ENCODE assay signal across 10 cellular contexts in genomic region chr12:120236124-120236398, GRCh38. TPM values are rescaled to one million over a fixed set of nuclear protein-coding genes. Genes with fewer than 3 reads are reported as not detected.
DNase-seq lines count a peak whose midpoint lies in the region; ATAC-seq, FAIRE-seq and TF ChIP-seq lines count a peak whose summit lies in the region.
"Had no signal": no experiment of that assay in that cellular context is flagged by ENCODE, and none has a peak within 500 bp of the region (broad histone marks: within the 10 kb centered on the region; RNA-seq: fewer than 3 reads in every experiment).

No MANE protein-coding gene starts in this region.

- H3K4me3 ChIP-seq in GM23338 (no peak overlapping the region), kidney (ENCODE audit: low read length in 2 of 2) (no peak overlapping the region), spleen (no peak overlapping the region)

- H3K27ac ChIP-seq in GM23338 (ENCODE audit: low read depth) (peak overlapping the region; percentile 90; the same call in 1 of the 2 replicates), kidney (ENCODE audit: low read depth in 2 of 2, low read length in 2 of 2) (peak overlapping the region; percentile 68 to 84), spleen (peak overlapping the region in 6 of 8 donors; percentile 81 to 92 (median 88))

- TF ChIP-seq CTCF in GM23338 (conservative IDR thresholded peaks at IDR 0.05; ENCODE audit: low read depth in 2 of 2), result no peak
- no peak for TF ChIP-seq CTCF in kidney (IDR thresholded peaks at IDR 0.05; ENCODE audit: borderline replicate concordance, extremely low read depth, insufficient read depth)
- no peak for TF ChIP-seq CTCF in spleen (IDR thresholded peaks at IDR 0.05 in 8 of 11, conservative IDR thresholded peaks at IDR 0.05 in 3 of 11)

- peaks cover 24% of the 10 kb centered on the region for H3F3A ChIP-seq in GM23338 (replicated peaks; ENCODE audit: low read depth)

- no peaks in the 10 kb centered on the region for H3K9me2 ChIP-seq in GM23338 (ENCODE audit: insufficient read depth)

- no peak for ATAC-seq in GM23338
- no peak for ATAC-seq in activated T-helper 17 cell treated with anti-CD3 and anti-CD28 coated beads, Interleukin-2, amount 50 U/mL, for 72 hours (replicated peaks)
- ATAC-seq in GM18907 (IDR thresholded peaks at IDR 0.05; ENCODE audit: unreplicated experiment), result no peak
- no peak for ATAC-seq in HG03135 (IDR thresholded peaks at IDR 0.05; ENCODE audit: unreplicated experiment)

- TF ChIP-seq POLR2A in spleen (IDR thresholded peaks at IDR 0.05), result no peak

- peaks cover 4% of the 10 kb centered on the region; the same call in 2 of the 3 replicates for H3K36me3 Mint-ChIP-seq in GM23338 (ENCODE audit: low read depth)
- H3K36me3 Mint-ChIP-seq in activated T-helper 17 cell treated with anti-CD3 and anti-CD28 coated beads, Interleukin-2, amount 50 U/mL, for 72 hours (ENCODE audit: low read depth), result no peaks in the 10 kb centered on the region

- no peaks in the 10 kb centered on the region for H3K9me3 Mint-ChIP-seq in GM23338
- H3K9me3 Mint-ChIP-seq in activated T-helper 17 cell treated with anti-CD3 and anti-CD28 coated beads, Interleukin-2, amount 50 U/mL, for 72 hours, result no peaks in the 10 kb centered on the region

- H3K4me1 Mint-ChIP-seq in GM23338, result peaks cover 72% of the 10 kb centered on the region
- peaks cover 40% of the 10 kb centered on the region for H3K4me1 Mint-ChIP-seq in activated T-helper 17 cell treated with anti-CD3 and anti-CD28 coated beads, Interleukin-2, amount 50 U/mL, for 72 hours

- FAIRE-seq in kidney (lab: Jason Lieb, UNC), result no peak

- no peak overlapping the region for H2AFZ ChIP-seq in GM23338

- no peak overlapping the region for H3K9ac ChIP-seq in kidney (ENCODE audit: low read length in 2 of 2)

- no peak overlapping the region for H3K4me3 Mint-ChIP-seq in GM23338
- H3K4me3 Mint-ChIP-seq in activated T-helper 17 cell treated with anti-CD3 and anti-CD28 coated beads, Interleukin-2, amount 50 U/mL, for 72 hours, result no peak overlapping the region

- peaks cover 14% of the 10 kb centered on the region for H4K20me1 ChIP-seq in GM23338 (replicated peaks; ENCODE audit: insufficient read depth)

- H3K27ac Mint-ChIP-seq in GM23338, result no peak overlapping the region; the same call in 1 of the 2 replicates
- H3K27ac Mint-ChIP-seq in activated T-helper 17 cell treated with anti-CD3 and anti-CD28 coated beads, Interleukin-2, amount 50 U/mL, for 72 hours, result peak overlapping the region; percentile 75

- H3K36me3 ChIP-seq in GM23338 (ENCODE audit: insufficient read depth) (no peaks in the 10 kb centered on the region; the same call in 1 of the 2 replicates), kidney (ENCODE audit: control insufficient read depth in 1 of 2, insufficient read depth in 2 of 2, low read length in 2 of 2) (no peaks in the 10 kb centered on the region), spleen (peaks cover 0 to 7% (median 0%) of the 10 kb centered on the region in 6 donors)

- H3K4me1 ChIP-seq in GM23338 (ENCODE audit: insufficient read depth) (peaks cover 54% of the 10 kb centered on the region), kidney (ENCODE audit: control insufficient read depth in 1 of 2, insufficient read depth in 1 of 2, low read depth in 1 of 2, low read length in 2 of 2) (peaks cover 59 to 74% of the 10 kb centered on the region in 2 donors), spleen (peaks cover 89 to 100% (median 100%) of the 10 kb centered on the region in 6 donors)

- H3K27me3 Mint-ChIP-seq in GM23338 (ENCODE audit: insufficient read depth, low read depth, poor library complexity), result peaks cover 22% of the 10 kb centered on the region
- no peaks in the 10 kb centered on the region for H3K27me3 Mint-ChIP-seq in activated T-helper 17 cell treated with anti-CD3 and anti-CD28 coated beads, Interleukin-2, amount 50 U/mL, for 72 hours

- DNase-seq in GM23338 (ENCODE audit: low spot score), result no peak
- no peak for DNase-seq in kidney
- no peak for DNase-seq in spleen
- DNase-seq in MV-4-11 (lab: John Stamatoyannopoulos, UW), result no peak
- DNase-seq in hippocampal formation (lab: John Stamatoyannopoulos, UW), result no peak
- DNase-seq: activated CD8-positive, alpha-beta memory T cell treated with anti-CD3 and anti-CD28 coated beads, Interleukin-2, amount 50 U/mL, for 48 hours; cortex of kidney had no signal

- intact Hi-C loops in kidney (cut with DNase I) (no loop called here), spleen (cut with DNase I; ENCODE audit: low total_unique reads) (no loop called here)

- H3K79me2 ChIP-seq in GM23338 (replicated peaks; ENCODE audit: insufficient read depth), result peaks cover 86% of the 10 kb centered on the region

- no peaks in the 10 kb centered on the region for H3K27me3 ChIP-seq in GM23338 (ENCODE audit: insufficient read depth)
- H3K27me3 ChIP-seq in spleen (replicated peaks in 1 of 7), result peaks cover 0 to 60% (median 0%) of the 10 kb centered on the region in 7 donors

- H3K9me3 ChIP-seq in kidney (ENCODE audit: control insufficient read depth in 1 of 2, low read length in 2 of 2) (no peaks in the 10 kb centered on the region), spleen (no peaks in the 10 kb centered on the region)

- no peak overlapping the region; the same call in 1 of the 2 replicates for H3K4me2 ChIP-seq in GM23338

- WGBS in spleen, 5 donors, result 57 to 66% (median 64%) methylated on average over 3 of the region's 3 CpGs

TF ChIP-seq in GM23338, 12 proteins besides CTCF, POLR2A, EP300 and RAD21 (continues in another document):
- no peak for TF ChIP-seq JUNB (IDR thresholded peaks at IDR 0.05; ENCODE audit: unreplicated experiment)
- TF ChIP-seq POLR2AphosphoS5 (IDR thresholded peaks at IDR 0.05; ENCODE audit: low read depth), result no peak
- TF ChIP-seq CREB1 (CRISPR knock-in tag; IDR thresholded peaks at IDR 0.05; ENCODE audit: low read depth), result no peak
- no peak for TF ChIP-seq EZH2phosphoT487 (IDR thresholded peaks at IDR 0.05; ENCODE audit: unreplicated experiment)
- no peak for TF ChIP-seq STAT1 (IDR thresholded peaks at IDR 0.05; ENCODE audit: unreplicated experiment)
- TF ChIP-seq NANOG (IDR thresholded peaks at IDR 0.05; ENCODE audit: borderline replicate concordance), result no peak
- no peak for TF ChIP-seq ZNF114 (CRISPR knock-in tag; IDR thresholded peaks at IDR 0.05)
- TF ChIP-seq, protein P1, sequence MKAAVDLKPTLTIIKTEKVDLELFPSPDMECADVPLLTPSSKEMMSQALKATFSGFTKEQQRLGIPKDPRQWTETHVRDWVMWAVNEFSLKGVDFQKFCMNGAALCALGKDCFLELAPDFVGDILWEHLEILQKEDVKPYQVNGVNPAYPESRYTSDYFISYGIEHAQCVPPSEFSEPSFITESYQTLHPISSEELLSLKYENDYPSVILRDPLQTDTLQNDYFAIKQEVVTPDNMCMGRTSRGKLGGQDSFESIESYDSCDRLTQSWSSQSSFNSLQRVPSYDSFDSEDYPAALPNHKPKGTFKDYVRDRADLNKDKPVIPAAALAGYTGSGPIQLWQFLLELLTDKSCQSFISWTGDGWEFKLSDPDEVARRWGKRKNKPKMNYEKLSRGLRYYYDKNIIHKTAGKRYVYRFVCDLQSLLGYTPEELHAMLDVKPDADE (IDR thresholded peaks at IDR 0.05), result no peak
- TF ChIP-seq EZH2 (IDR thresholded peaks at IDR 0.05; ENCODE audit: low read depth, unreplicated experiment), result no peak

RNA-seq across cellular contexts. Expression of gene PXN, which starts 29.5 kb away (rescaled TPM):
- 69.3 and 76.0 TPM in 2 replicates for total RNA-seq in GM23338 (2014; rRNA removed; shearing (Covaris generic))
- polyA plus RNA-seq in GM23338 (2016; fragmentation: Nextera tagmentation; extraction: Ambion mirVana) (38.4 and 39.0 TPM in 2 replicates), kidney (ENCODE audit: insufficient read depth, low read depth, low replicate concordance) (57.1 TPM), spleen (10 to 100 TPM; 22.3 to 49.8 (median 35.6) TPM)
- 10 to 100 TPM; 44.8 to 65.5 TPM for total RNA-seq in activated T-helper 17 cell treated with anti-CD3 and anti-CD28 coated beads, Interleukin-2, amount 50 U/mL, for 72 hours
- total RNA-seq in kidney (133 TPM), spleen (100 to 1,000 TPM in 5 of 7 donors, 10 to 100 TPM in 2; 91.8 to 161 (median 149) TPM)

RNA-seq across cellular contexts. Expression of gene RPLP0, which starts 35.1 kb away (rescaled TPM):
- total RNA-seq in GM23338 (2014; rRNA removed; shearing (Covaris generic)), result 4,855 and 4,916 TPM in 2 replicates
- 2,219 and 2,404 TPM in 2 replicates for polyA plus RNA-seq in GM23338 (2016; fragmentation: Nextera tagmentation; extraction: Ambion mirVana)
- 1,000 to 10,000 TPM; 3,687 to 4,380 TPM for total RNA-seq in activated T-helper 17 cell treated with anti-CD3 and anti-CD28 coated beads, Interleukin-2, amount 50 U/mL, for 72 hours
- 1,384 TPM for total RNA-seq in kidney
- 1,654 TPM for polyA plus RNA-seq in kidney (ENCODE audit: insufficient read depth, low read depth, low replicate concordance)
- 1,000 to 10,000 TPM; 1,023 to 1,741 (median 1,286) TPM for total RNA-seq in spleen
- 1,000 to 10,000 TPM; 3,423 to 5,071 (median 3,908) TPM for polyA plus RNA-seq in spleen

RNA-seq across cellular contexts. Expression of gene GCN1, which starts 41.5 kb away (rescaled TPM):
- 141 and 177 TPM in 2 replicates for total RNA-seq in GM23338 (2014; rRNA removed; shearing (Covaris generic))
- 18.0 and 18.2 TPM in 2 replicates for polyA plus RNA-seq in GM23338 (2016; fragmentation: Nextera tagmentation; extraction: Ambion mirVana)
- 100 to 1,000 TPM in 1 of 2 donors, 10 to 100 TPM in 1; 94.4 to 177 TPM for total RNA-seq in activated T-helper 17 cell treated with anti-CD3 and anti-CD28 coated beads, Interleukin-2, amount 50 U/mL, for 72 hours
- total RNA-seq in kidney, result 77.6 TPM
- 12.2 TPM for polyA plus RNA-seq in kidney (ENCODE audit: insufficient read depth, low read depth, low replicate concordance)
- total RNA-seq in spleen, result 100 to 1,000 TPM in 4 of 7 donors, 10 to 100 TPM in 3; 91.6 to 131 (median 106) TPM
- polyA plus RNA-seq in spleen, result 10 to 100 TPM; 10.4 to 22.1 (median 14.5) TPM

RNA-seq across cellular contexts. Expression of gene RNU4-2, which starts 55.6 kb away (rescaled TPM):
- total RNA-seq in GM23338 (2014; rRNA removed; shearing (Covaris generic)), result under 0.01 TPM in 1 of 2 replicates, not detected in the other
- 9.5 TPM in 1 of 2 replicates, not detected in the other for polyA plus RNA-seq in GM23338 (2016; fragmentation: Nextera tagmentation; extraction: Ambion mirVana)
- 1,000 to 10,000 TPM; 2,951 to 6,256 TPM for total RNA-seq in activated T-helper 17 cell treated with anti-CD3 and anti-CD28 coated beads, Interleukin-2, amount 50 U/mL, for 72 hours
- 18,412 TPM for total RNA-seq in kidney
- not detected for polyA plus RNA-seq in kidney (ENCODE audit: insufficient read depth, low read depth, low replicate concordance)
- total RNA-seq in spleen, result over 10,000 TPM in 4 of 7 donors, under 1 TPM in 3; under 0.01 to 20,748 (median 15,186) TPM
- not detected for polyA plus RNA-seq in spleen

RNA-seq across cellular contexts. Expression of gene RNU4-1, which starts 57.0 kb away (rescaled TPM):
- under 0.01 TPM in 1 of 2 replicates, not detected in the other for total RNA-seq in GM23338 (2014; rRNA removed; shearing (Covaris generic))
- polyA plus RNA-seq in GM23338 (2016; fragmentation: Nextera tagmentation; extraction: Ambion mirVana) (6.0 and 6.4 TPM in 2 replicates), kidney (ENCODE audit: insufficient read depth, low read depth, low replicate concordance) (not detected), spleen (not detected)
- 1,000 to 10,000 TPM; 2,108 to 2,470 TPM for total RNA-seq in activated T-helper 17 cell treated with anti-CD3 and anti-CD28 coated beads, Interleukin-2, amount 50 U/mL, for 72 hours
- total RNA-seq in kidney (3,016 TPM), spleen (1,000 to 10,000 TPM in 4 of 7 donors, under 1 TPM in 2, not detected in 1; under 0.01 to 7,358 (median 2,736) TPM)
